27 cellular contexts compared by ENCODE assay signal in genomic region chr5:150333400-150333799, GRCh38. TPM values are rescaled to one million over a fixed set of nuclear protein-coding genes. Genes with fewer than 3 reads are reported as not detected.
"Had no signal": no experiment of that assay in that cellular context is flagged by ENCODE, and none has a peak within 500 bp of the region (broad histone marks: within the 10 kb centered on the region; RNA-seq: fewer than 3 reads in every experiment).

No MANE protein-coding gene starts in this region.

- H3K27ac ChIP-seq: brain microvascular endothelial cell, cardiac muscle cell, KMS-11 had no signal

- DNase-seq: activated CD4-positive, alpha-beta T cell treated with anti-CD3 and anti-CD28 coated beads for 48 hours; activated CD4-positive, alpha-beta T cell treated with anti-CD3 and anti-CD28 coated beads, Interleukin-2, amount 50 U/mL, for 4 hours; activated CD4-positive, CD25-positive, alpha-beta regulatory T cell treated with anti-CD3 and anti-CD28 coated beads, Interleukin-2, amount 50 U/mL, for 72 hours; activated effector memory CD4-positive, alpha-beta T cell treated with anti-CD3 and anti-CD28 coated beads, Interleukin-2, amount 50 U/mL, for 16 hours; activated naive CD4-positive, alpha-beta T cell treated with Interleukin-2 at 50 U/mL for 16 hours; activated naive CD8-positive, alpha-beta T cell treated with anti-CD3 and anti-CD28 coated beads, Interleukin-2, amount 50 U/mL, for 24 hours; activated T-cell treated with anti-CD3 and anti-CD28 coated beads, Interleukin-2, amount 50 U/mL, for 4 hours; brain microvascular endothelial cell; MG63; MV-4-11; NCI-H1092 treated with DMSO at 0.1 percent for 48 hours; NCI-H1417 treated with DMSO at 0.1 percent for 48 hours; NCI-H1694; NCI-H2029; NCI-H2107; NCI-H2171 treated with DMSO at 0.1 percent for 48 hours; NCI-H226; NCI-H526; PC-3; SHP77 treated with DMSO at 0.1 percent for 48 hours; T-helper 17 cell; T-helper 9 cell had no signal

RNA-seq across cellular contexts. Expression of gene ARSI, which starts 30.7 kb away (rescaled TPM):
- total RNA-seq: activated naive CD4-positive, alpha-beta T cell treated with anti-CD3 and anti-CD28 coated beads, Interleukin-2, amount 50 U/mL, for 72 hours; activated T-cell treated with anti-CD3 and anti-CD28 coated beads, Interleukin-2, amount 50 U/mL, for 4 hours; SK-MEL-5; T-helper 17 cell had no signal

RNA-seq across cellular contexts. Expression of gene CAMK2A, which starts 43.8 kb away (rescaled TPM):
- total RNA-seq: activated naive CD4-positive, alpha-beta T cell treated with anti-CD3 and anti-CD28 coated beads, Interleukin-2, amount 50 U/mL, for 72 hours; activated T-cell treated with anti-CD3 and anti-CD28 coated beads, Interleukin-2, amount 50 U/mL, for 4 hours; NCI-H460; SK-MEL-5; T-helper 17 cell had no signal
